Comparison of ENCODE assay signal across 21 cellular contexts in genomic region chr1:156645058-156645457, GRCh38. TPM values are rescaled to one million over a fixed set of nuclear protein-coding genes. Genes with fewer than 3 reads are reported as not detected.
DNase-seq lines count a peak whose midpoint lies in the region; ATAC-seq and TF ChIP-seq lines count a peak whose summit lies in the region.
"Had no signal": no experiment of that assay in that cellular context is flagged by ENCODE, and none has a peak within 500 bp of the region (broad histone marks: within the 10 kb centered on the region; RNA-seq: fewer than 3 reads in every experiment).

No MANE protein-coding gene starts in this region.

- H3K27ac ChIP-seq in dorsolateral prefrontal cortex (peak overlapping the region in 34 of 59 donors; percentile 1 to 95 (median 58)), layer of hippocampus (ENCODE audit: low read depth, low read length) (peak overlapping the region; percentile 38), mesendoderm (ENCODE audit: low read depth, low read length) (no peak overlapping the region)
- H3K27ac ChIP-seq: 22Rv1, A549, C4-2B had no signal

- peak overlapping the region; percentile 68 for H3K27ac Mint-ChIP-seq in activated naive CD4-positive, alpha-beta T cell treated with anti-CD3 and anti-CD28 coated beads, Interleukin-2, amount 50 U/mL, for 24 hours
- H3K27ac Mint-ChIP-seq: CD4-positive, alpha-beta T cell had no signal

- no peak overlapping the region for H3K56ac ChIP-seq in mesendoderm (ENCODE audit: low read length)

- H3K9ac ChIP-seq in mesendoderm (ENCODE audit: low read length), result no peak overlapping the region

- H3K23ac ChIP-seq in mesendoderm (ENCODE audit: low read length), result no peak overlapping the region

- no peaks in the 10 kb centered on the region for H3K79me1 ChIP-seq in mesendoderm (ENCODE audit: low read length)

- no peaks in the 10 kb centered on the region for H3K36me3 ChIP-seq in mesendoderm (ENCODE audit: control insufficient read depth, insufficient read depth, low read length)

- no peaks in the 10 kb centered on the region for H3K36me3 Mint-ChIP-seq in activated naive CD4-positive, alpha-beta T cell treated with anti-CD3 and anti-CD28 coated beads, Interleukin-2, amount 50 U/mL, for 24 hours

- no peak overlapping the region for H2BK120ac ChIP-seq in mesendoderm (ENCODE audit: low read depth, low read length)

- H3K4me2 ChIP-seq in mesendoderm (ENCODE audit: low read length), result no peak overlapping the region
- H3K4me2 ChIP-seq: A549 had no signal

- intact Hi-C loops in dorsolateral prefrontal cortex (cut with DNase I), result no loop called here

- H3K9me3 Mint-ChIP-seq in activated naive CD4-positive, alpha-beta T cell treated with anti-CD3 and anti-CD28 coated beads, Interleukin-2, amount 50 U/mL, for 24 hours, result no peaks in the 10 kb centered on the region
- H3K9me3 Mint-ChIP-seq: CD4-positive, alpha-beta T cell had no signal

- peak overlapping the region in 36 of 59 donors; percentile 17 to 84 (median 74) for H3K4me3 ChIP-seq in dorsolateral prefrontal cortex
- H3K4me3 ChIP-seq in mesendoderm (ENCODE audit: low read length), result no peak overlapping the region
- H3K4me3 ChIP-seq: A549 had no signal

- no peaks in the 10 kb centered on the region for H3K79me2 ChIP-seq in mesendoderm (ENCODE audit: control insufficient read depth, insufficient read depth, low read length)

- H3K27me3 ChIP-seq in dorsolateral prefrontal cortex (peaks cover 0 to 5% (median 0%) of the 10 kb centered on the region in 45 donors), layer of hippocampus (ENCODE audit: control insufficient read depth, insufficient read depth, low read length) (no peaks in the 10 kb centered on the region), mesendoderm (ENCODE audit: insufficient read depth, low read length, poor library complexity) (peaks cover 44% of the 10 kb centered on the region)

- peaks cover 3% of the 10 kb centered on the region for H3K4me1 ChIP-seq in mesendoderm (ENCODE audit: control insufficient read depth, low read depth, low read length)
- H3K4me1 ChIP-seq: A549 had no signal

- H3K4ac ChIP-seq in mesendoderm (ENCODE audit: low read depth, low read length), result no peak overlapping the region

- no peak for ATAC-seq in GM19463 (IDR thresholded peaks at IDR 0.05; ENCODE audit: unreplicated experiment)
- ATAC-seq: A549 had no signal

- no peak for DNase-seq in activated naive CD4-positive, alpha-beta T cell treated with Interleukin-2 at 50 U/mL for 16 hours
- DNase-seq in anterior cingulate cortex (lab: John Stamatoyannopoulos, UW), result peak in 38 of 58 donors; percentile 16 to 72 (median 38)
- DNase-seq in dorsolateral prefrontal cortex, result no peak
- no peak for DNase-seq in inferior parietal cortex (ENCODE audit: extremely low spot score)
- no peak for DNase-seq in mesendoderm
- DNase-seq: AML-193; CD4-positive, alpha-beta T cell; DMS153; DMS79; GF-D8; HCEC 1CT had no signal

- WGBS in mesendoderm (ENCODE audit: extremely low coverage, insufficient coverage, low lambda C conversion rate), result no CpG with 5 or more reads among the region's 3 CpGs

- no peak overlapping the region for H2AK5ac ChIP-seq in mesendoderm (ENCODE audit: low read length)

- no peak for TF ChIP-seq CTCF in dorsolateral prefrontal cortex (IDR thresholded peaks at IDR 0.05 in 54 of 56, conservative IDR thresholded peaks at IDR 0.05 in 2 of 56; ENCODE audit: low read depth in 1 of 56, partially characterized antibody in 56 of 56)

- no peak overlapping the region for H3K18ac ChIP-seq in mesendoderm (ENCODE audit: low read length)

- peaks cover 26% of the 10 kb centered on the region for H3K4me1 Mint-ChIP-seq in activated naive CD4-positive, alpha-beta T cell treated with anti-CD3 and anti-CD28 coated beads, Interleukin-2, amount 50 U/mL, for 24 hours

- no peak overlapping the region for H4K5ac ChIP-seq in mesendoderm (ENCODE audit: low read length)

- H3K4me3 Mint-ChIP-seq in activated naive CD4-positive, alpha-beta T cell treated with anti-CD3 and anti-CD28 coated beads, Interleukin-2, amount 50 U/mL, for 24 hours, result no peak overlapping the region
- H3K4me3 Mint-ChIP-seq: CD4-positive, alpha-beta T cell had no signal

- H4K8ac ChIP-seq in mesendoderm (ENCODE audit: low read depth, low read length), result no peak overlapping the region

- no peak overlapping the region for H2BK15ac ChIP-seq in mesendoderm (replicated peaks; ENCODE audit: low read depth)

- peaks cover 60% of the 10 kb centered on the region for H3K27me3 Mint-ChIP-seq in activated naive CD4-positive, alpha-beta T cell treated with anti-CD3 and anti-CD28 coated beads, Interleukin-2, amount 50 U/mL, for 24 hours

- no peak overlapping the region for H2BK5ac ChIP-seq in mesendoderm (ENCODE audit: low read length)

RNA-seq across cellular contexts. Expression of gene BCAN, which starts 3.1 kb away (rescaled TPM):
- total RNA-seq in dorsolateral prefrontal cortex, result 100 to 1,000 TPM in 103 of 120 experiments, 10 to 100 TPM in 17; 56.3 to 240 (median 123) TPM
- 0.88 TPM for polyA plus RNA-seq in mesendoderm (2013, experiment 1 of 2)
- 0.91 TPM for polyA plus RNA-seq in mesendoderm (2013, experiment 2 of 2)
- total RNA-seq: CD4-positive, alpha-beta T cell; Daoy; HT-29 had no signal
- polyA plus RNA-seq: A549 had no signal

RNA-seq across cellular contexts. Expression of gene HAPLN2, which starts 25.8 kb away (rescaled TPM):
- 100 to 1,000 TPM in 85 of 120 experiments, 10 to 100 TPM in 35; 30.2 to 650 (median 143) TPM for total RNA-seq in dorsolateral prefrontal cortex
- not detected for polyA plus RNA-seq in mesendoderm (2013, experiment 1 of 2)
- polyA plus RNA-seq in mesendoderm (2013, experiment 2 of 2), result 0.04 TPM
- total RNA-seq: H4 had no signal
- polyA plus RNA-seq: BJ had no signal

RNA-seq across cellular contexts. Expression of gene NES, which starts 32.1 kb away (rescaled TPM):
- 10 to 100 TPM in 116 of 120 experiments, 1 to 10 TPM in 4; 6.0 to 31.4 (median 15.6) TPM for total RNA-seq in dorsolateral prefrontal cortex
- polyA plus RNA-seq in mesendoderm (2013, experiment 1 of 2), result 77.7 TPM
- polyA plus RNA-seq in mesendoderm (2013, experiment 2 of 2), result 79.9 TPM
- total RNA-seq: CD4-positive, alpha-beta T cell had no signal

RNA-seq across cellular contexts. Expression of gene GPATCH4, which starts 43.8 kb away (rescaled TPM):
- total RNA-seq in dorsolateral prefrontal cortex, result 10 to 100 TPM; 15.8 to 40.9 (median 28.2) TPM
- 111 TPM for polyA plus RNA-seq in mesendoderm (2013, experiment 1 of 2)
- polyA plus RNA-seq in mesendoderm (2013, experiment 2 of 2), result 111 TPM

RNA-seq across cellular contexts. Expression of gene NAXE, which starts 53.5 kb away (rescaled TPM):
- 100 to 1,000 TPM in 16 of 120 experiments, 10 to 100 TPM in 104; 61.2 to 124 (median 88.4) TPM for total RNA-seq in dorsolateral prefrontal cortex
- polyA plus RNA-seq in mesendoderm (2013, experiment 1 of 2), result 56.5 TPM
- polyA plus RNA-seq in mesendoderm (2013, experiment 2 of 2), result 55.0 TPM

Comparison
In these comparisons a context has a peak if more than half of its experiments do, and no peak if none do; other contexts are left out.
1. DNase-seq: peak in anterior cingulate cortex (38 of 58); none in activated naive CD4-positive, alpha-beta T cell treated with Interleukin-2 at 50 U/mL for 16 hours (single experiment), dorsolateral prefrontal cortex (0 of 10), inferior parietal cortex (single experiment) and mesendoderm (single experiment).